In genomic region chr1:41046347-41046775, GRCh38 we compare ENCODE assay signal across 2 cellular contexts.
TF ChIP-seq lines count a peak whose summit lies in the region.

No MANE protein-coding gene starts in this region.

TF ChIP-seq in SK-N-SH, 30 proteins besides CTCF, POLR2A, EP300 and RAD21 (continued from another document):
- TF ChIP-seq, protein P1, sequence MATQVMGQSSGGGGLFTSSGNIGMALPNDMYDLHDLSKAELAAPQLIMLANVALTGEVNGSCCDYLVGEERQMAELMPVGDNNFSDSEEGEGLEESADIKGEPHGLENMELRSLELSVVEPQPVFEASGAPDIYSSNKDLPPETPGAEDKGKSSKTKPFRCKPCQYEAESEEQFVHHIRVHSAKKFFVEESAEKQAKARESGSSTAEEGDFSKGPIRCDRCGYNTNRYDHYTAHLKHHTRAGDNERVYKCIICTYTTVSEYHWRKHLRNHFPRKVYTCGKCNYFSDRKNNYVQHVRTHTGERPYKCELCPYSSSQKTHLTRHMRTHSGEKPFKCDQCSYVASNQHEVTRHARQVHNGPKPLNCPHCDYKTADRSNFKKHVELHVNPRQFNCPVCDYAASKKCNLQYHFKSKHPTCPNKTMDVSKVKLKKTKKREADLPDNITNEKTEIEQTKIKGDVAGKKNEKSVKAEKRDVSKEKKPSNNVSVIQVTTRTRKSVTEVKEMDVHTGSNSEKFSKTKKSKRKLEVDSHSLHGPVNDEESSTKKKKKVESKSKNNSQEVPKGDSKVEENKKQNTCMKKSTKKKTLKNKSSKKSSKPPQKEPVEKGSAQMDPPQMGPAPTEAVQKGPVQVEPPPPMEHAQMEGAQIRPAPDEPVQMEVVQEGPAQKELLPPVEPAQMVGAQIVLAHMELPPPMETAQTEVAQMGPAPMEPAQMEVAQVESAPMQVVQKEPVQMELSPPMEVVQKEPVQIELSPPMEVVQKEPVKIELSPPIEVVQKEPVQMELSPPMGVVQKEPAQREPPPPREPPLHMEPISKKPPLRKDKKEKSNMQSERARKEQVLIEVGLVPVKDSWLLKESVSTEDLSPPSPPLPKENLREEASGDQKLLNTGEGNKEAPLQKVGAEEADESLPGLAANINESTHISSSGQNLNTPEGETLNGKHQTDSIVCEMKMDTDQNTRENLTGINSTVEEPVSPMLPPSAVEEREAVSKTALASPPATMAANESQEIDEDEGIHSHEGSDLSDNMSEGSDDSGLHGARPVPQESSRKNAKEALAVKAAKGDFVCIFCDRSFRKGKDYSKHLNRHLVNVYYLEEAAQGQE (IDR thresholded peaks at IDR 0.05; ENCODE audit: low read depth, low read length): no peak
- TF ChIP-seq MEF2A (IDR thresholded peaks at IDR 0.05; ENCODE audit: borderline replicate concordance, low read depth) (no peak), NFIC (IDR thresholded peaks at IDR 0.05; ENCODE audit: borderline replicate concordance) (no peak), TCF12 (IDR thresholded peaks at IDR 0.05) (no peak), FOSL2 (IDR thresholded peaks at IDR 0.05; ENCODE audit: borderline replicate concordance, low read depth) (no peak), IRF3 (IDR thresholded peaks at IDR 0.05; ENCODE audit: low read depth, low read length) (no peak), MXI1 (IDR thresholded peaks at IDR 0.05; ENCODE audit: low read depth, low read length) (no peak), CHD2 (IDR thresholded peaks at IDR 0.05; ENCODE audit: low read length, partially characterized antibody) (no peak), PBX3 (IDR thresholded peaks at IDR 0.05) (no peak), SIN3A (IDR thresholded peaks at IDR 0.05; ENCODE audit: borderline replicate concordance, low read depth, low read length) (no peak)
TF ChIP-seq in SK-N-SH: peak in this region for 0.

TF ChIP-seq in SK-N-SH treated with all-trans-retinoic acid at 6 μM for 48 hours, 23 proteins besides CTCF, POLR2A, EP300 and RAD21 (continued from another document):
- no peak for TF ChIP-seq CREB5 (CRISPR knock-in tag; IDR thresholded peaks at IDR 0.05; ENCODE audit: low read depth)
- TF ChIP-seq, protein P2, sequence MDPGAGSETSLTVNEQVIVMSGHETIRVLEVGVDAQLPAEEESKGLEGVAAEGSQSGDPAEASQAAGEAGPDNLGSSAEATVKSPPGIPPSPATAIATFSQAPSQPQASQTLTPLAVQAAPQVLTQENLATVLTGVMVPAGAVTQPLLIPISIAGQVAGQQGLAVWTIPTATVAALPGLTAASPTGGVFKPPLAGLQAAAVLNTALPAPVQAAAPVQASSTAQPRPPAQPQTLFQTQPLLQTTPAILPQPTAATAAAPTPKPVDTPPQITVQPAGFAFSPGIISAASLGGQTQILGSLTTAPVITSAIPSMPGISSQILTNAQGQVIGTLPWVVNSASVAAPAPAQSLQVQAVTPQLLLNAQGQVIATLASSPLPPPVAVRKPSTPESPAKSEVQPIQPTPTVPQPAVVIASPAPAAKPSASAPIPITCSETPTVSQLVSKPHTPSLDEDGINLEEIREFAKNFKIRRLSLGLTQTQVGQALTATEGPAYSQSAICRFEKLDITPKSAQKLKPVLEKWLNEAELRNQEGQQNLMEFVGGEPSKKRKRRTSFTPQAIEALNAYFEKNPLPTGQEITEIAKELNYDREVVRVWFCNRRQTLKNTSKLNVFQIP (CRISPR knock-in tag; IDR thresholded peaks at IDR 0.05; ENCODE audit: borderline replicate concordance, low read depth): no peak
- TF ChIP-seq ZFP3 (CRISPR knock-in tag; IDR thresholded peaks at IDR 0.05): no peak
- TF ChIP-seq ZNF565 (CRISPR knock-in tag; conservative IDR thresholded peaks at IDR 0.05; ENCODE audit: low read depth): no peak
- TF ChIP-seq, protein P3, sequence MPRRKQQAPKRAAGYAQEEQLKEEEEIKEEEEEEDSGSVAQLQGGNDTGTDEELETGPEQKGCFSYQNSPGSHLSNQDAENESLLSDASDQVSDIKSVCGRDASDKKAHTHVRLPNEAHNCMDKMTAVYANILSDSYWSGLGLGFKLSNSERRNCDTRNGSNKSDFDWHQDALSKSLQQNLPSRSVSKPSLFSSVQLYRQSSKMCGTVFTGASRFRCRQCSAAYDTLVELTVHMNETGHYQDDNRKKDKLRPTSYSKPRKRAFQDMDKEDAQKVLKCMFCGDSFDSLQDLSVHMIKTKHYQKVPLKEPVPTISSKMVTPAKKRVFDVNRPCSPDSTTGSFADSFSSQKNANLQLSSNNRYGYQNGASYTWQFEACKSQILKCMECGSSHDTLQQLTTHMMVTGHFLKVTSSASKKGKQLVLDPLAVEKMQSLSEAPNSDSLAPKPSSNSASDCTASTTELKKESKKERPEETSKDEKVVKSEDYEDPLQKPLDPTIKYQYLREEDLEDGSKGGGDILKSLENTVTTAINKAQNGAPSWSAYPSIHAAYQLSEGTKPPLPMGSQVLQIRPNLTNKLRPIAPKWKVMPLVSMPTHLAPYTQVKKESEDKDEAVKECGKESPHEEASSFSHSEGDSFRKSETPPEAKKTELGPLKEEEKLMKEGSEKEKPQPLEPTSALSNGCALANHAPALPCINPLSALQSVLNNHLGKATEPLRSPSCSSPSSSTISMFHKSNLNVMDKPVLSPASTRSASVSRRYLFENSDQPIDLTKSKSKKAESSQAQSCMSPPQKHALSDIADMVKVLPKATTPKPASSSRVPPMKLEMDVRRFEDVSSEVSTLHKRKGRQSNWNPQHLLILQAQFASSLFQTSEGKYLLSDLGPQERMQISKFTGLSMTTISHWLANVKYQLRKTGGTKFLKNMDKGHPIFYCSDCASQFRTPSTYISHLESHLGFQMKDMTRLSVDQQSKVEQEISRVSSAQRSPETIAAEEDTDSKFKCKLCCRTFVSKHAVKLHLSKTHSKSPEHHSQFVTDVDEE (CRISPR knock-in tag; IDR thresholded peaks at IDR 0.05): no peak
- TF ChIP-seq TOX (CRISPR knock-in tag; IDR thresholded peaks at IDR 0.05; ENCODE audit: borderline replicate concordance): no peak
- TF ChIP-seq CSDC2 (CRISPR knock-in tag; IDR thresholded peaks at IDR 0.05): no peak
- no peak for TF ChIP-seq ZC3H10 (CRISPR knock-in tag; IDR thresholded peaks at IDR 0.05)
- TF ChIP-seq ZNF70 (CRISPR knock-in tag; IDR thresholded peaks at IDR 0.05): no peak
TF ChIP-seq in SK-N-SH treated with all-trans-retinoic acid at 6 μM for 48 hours: peak in this region for 0.
